8 cellular contexts compared by ENCODE assay signal in the genomic region with DNA sequence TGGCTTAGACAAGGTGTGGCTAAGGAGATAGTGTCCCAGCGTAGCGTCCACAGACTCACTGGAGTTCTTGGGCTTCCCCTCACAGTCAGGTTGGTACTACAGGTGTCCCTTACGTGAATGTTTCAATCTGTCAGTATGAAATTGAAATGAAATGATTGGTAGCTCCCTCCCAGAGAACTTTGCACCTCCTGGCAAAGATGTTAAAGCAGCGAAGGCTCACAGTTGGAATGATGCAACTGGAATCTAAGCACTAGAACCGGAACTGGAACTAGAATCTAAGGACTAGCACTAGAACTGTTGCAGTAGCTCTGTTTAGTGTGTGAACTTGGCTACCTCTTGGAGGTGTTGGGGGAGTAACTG. TPM values are rescaled to one million over a fixed set of nuclear protein-coding genes. Genes with fewer than 3 reads are reported as not detected.
DNase-seq lines count a peak whose midpoint lies in the region; ATAC-seq and TF ChIP-seq lines count a peak whose summit lies in the region.

No MANE protein-coding gene starts in this region.

- H3K4me1 ChIP-seq in neutrophil (ENCODE audit: control insufficient read depth in 1 of 2, insufficient read depth in 1 of 2, low read depth in 1 of 2, low read length in 1 of 2) = peaks cover 90 to 92% of the 10 kb centered on the region in 2 experiments

- H3K9me3 Mint-ChIP-seq in effector memory CD8-positive, alpha-beta T cell = no peaks in the 10 kb centered on the region

- peaks cover 15% of the 10 kb centered on the region for H3K36me3 Mint-ChIP-seq in effector memory CD8-positive, alpha-beta T cell (ENCODE audit: insufficient read depth)

- TF ChIP-seq CTCF in GM06990 (IDR thresholded peaks at IDR 0.05; ENCODE audit: insufficient read depth, low read length, poor library complexity, severe bottlenecking) = no peak
- TF ChIP-seq CTCF in neutrophil (IDR thresholded peaks at IDR 0.05) = no peak

- no peaks in the 10 kb centered on the region for H3K9me3 ChIP-seq in neutrophil

- H3K27ac Mint-ChIP-seq in effector memory CD8-positive, alpha-beta T cell = peak overlapping the region; percentile 95 to 98

- H3K27me3 Mint-ChIP-seq in effector memory CD8-positive, alpha-beta T cell = no peaks in the 10 kb centered on the region

- H3K4me3 ChIP-seq in GM06990 (replicated peaks; ENCODE audit: low read depth, low read length) (peak overlapping the region; percentile 96), neutrophil (ENCODE audit: low read depth in 1 of 2, low read length in 1 of 2) (peak overlapping the region; percentile 87 to 93)

- H3K36me3 ChIP-seq in GM06990 (ENCODE audit: control insufficient read depth, insufficient read depth, low read length) = no peaks in the 10 kb centered on the region
- no peaks in the 10 kb centered on the region for H3K36me3 ChIP-seq in neutrophil

- no peak for ATAC-seq in effector memory CD8-positive, alpha-beta T cell (replicated peaks)
- no peak for ATAC-seq in HG03469 (IDR thresholded peaks at IDR 0.05; ENCODE audit: unreplicated experiment)

- DNase-seq in GM06990 (ENCODE audit: extremely low read depth, insufficient read length) = no peak
- DNase-seq in NCI-H82 treated with DMSO at 0.1 percent for 48 hours (lab: John Stamatoyannopoulos, UW; ENCODE audit: unreplicated experiment) = peak; percentile 17
- DNase-seq in effector memory CD8-positive, alpha-beta T cell = no peak
- no peak for DNase-seq in UCSD-AML1 (lab: John Stamatoyannopoulos, UW; ENCODE audit: unreplicated experiment)
- no peak for DNase-seq in medulla oblongata (ENCODE audit: extremely low spot score)
- no peak for DNase-seq in mesenteric fat pad (ENCODE audit: low spot score)

- peak overlapping the region; percentile 95 to 97 for H3K4me3 Mint-ChIP-seq in effector memory CD8-positive, alpha-beta T cell

- peak overlapping the region; percentile 82 for H3K27ac ChIP-seq in neutrophil

- peaks cover 22 to 52% of the 10 kb centered on the region in 2 donors for H3K4me1 Mint-ChIP-seq in effector memory CD8-positive, alpha-beta T cell (ENCODE audit: low read depth in 2 of 2)

- H3K27me3 ChIP-seq in GM06990 (replicated peaks; ENCODE audit: control insufficient read depth, insufficient read depth, low read length) = no peaks in the 10 kb centered on the region
- H3K27me3 ChIP-seq in neutrophil = no peaks in the 10 kb centered on the region

RNA-seq across cellular contexts. Expression of gene SLC31A1, which starts 1.1 kb away (rescaled TPM):
- total RNA-seq in mesenteric fat pad = 34.6 TPM

RNA-seq across cellular contexts. Expression of gene FKBP15, which starts 1.4 kb away (rescaled TPM):
- total RNA-seq in mesenteric fat pad = 37.3 TPM

RNA-seq across cellular contexts. Expression of gene CDC26, which starts 52.9 kb away (rescaled TPM):
- 32.7 TPM for total RNA-seq in mesenteric fat pad

RNA-seq across cellular contexts. Expression of gene PRPF4, which starts 53.0 kb away (rescaled TPM):
- 18.3 TPM for total RNA-seq in mesenteric fat pad
